In genomic region chr17:81209141-81209540, GRCh38 we compare ENCODE assay signal across 9 cellular contexts. TPM values are rescaled to one million over a fixed set of nuclear protein-coding genes. Genes with fewer than 3 reads are reported as not detected.
"Had no signal": no experiment of that assay in that cellular context is flagged by ENCODE, and none has a peak within 500 bp of the region (broad histone marks: within the 10 kb centered on the region; RNA-seq: fewer than 3 reads in every experiment).

No MANE protein-coding gene starts in this region.

- H2AFZ ChIP-seq: GM23338 had no signal

- H3K27ac Mint-ChIP-seq: GM23338 had no signal

- DNase-seq: H9, HCEC 1CT, KBM-7 had no signal

- H3K4me3 Mint-ChIP-seq: GM23338, H9, IgD-negative memory B cell had no signal

- H3K4me2 ChIP-seq: GM23338 had no signal

- H3K4me3 ChIP-seq: GM23338 had no signal

- H3K4me1 Mint-ChIP-seq: GM23338 had no signal

- H3K27me3 Mint-ChIP-seq: IgD-negative memory B cell had no signal

- H3K9me3 Mint-ChIP-seq: GM23338, H9, IgD-negative memory B cell had no signal

- ATAC-seq: GM23338, HepG2 had no signal

- H3K27ac ChIP-seq: HL-60 had no signal

RNA-seq across cellular contexts. Expression of gene PVALEF, which starts 43.8 kb away (rescaled TPM):
- total RNA-seq: GM23338, H1, H9, HT1080 had no signal
- polyA plus RNA-seq: GM23338, IgD-negative memory B cell had no signal
